In the genomic region with DNA sequence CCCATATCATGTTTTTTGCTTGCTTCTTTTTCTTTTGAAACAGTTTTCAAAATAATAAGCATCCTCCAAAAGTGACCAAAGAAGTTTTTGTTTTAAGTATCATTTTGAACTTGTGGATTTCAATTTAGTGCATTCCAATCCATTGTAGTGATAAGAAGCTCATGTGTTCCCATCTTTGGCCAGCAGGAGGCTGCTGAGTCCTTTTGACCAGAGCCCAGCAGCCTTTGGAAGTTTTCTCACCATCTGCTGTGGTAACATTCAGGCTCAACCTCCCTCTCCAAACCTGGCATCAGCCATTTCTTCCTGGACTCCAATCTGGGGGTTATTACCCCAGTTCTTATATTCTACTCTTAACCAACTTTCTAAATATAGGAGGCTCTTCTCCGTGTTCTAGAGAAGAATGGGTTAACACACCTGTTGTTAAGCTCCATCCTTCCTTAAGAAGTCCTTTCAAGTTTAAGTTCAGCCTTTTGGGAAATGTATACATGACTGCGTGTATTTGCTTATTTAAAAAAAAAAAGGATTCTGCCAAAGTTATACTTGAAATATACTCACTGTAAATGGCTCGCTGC, we compare ENCODE assay signal across 8 cellular contexts. TPM values are rescaled to one million over a fixed set of nuclear protein-coding genes. Genes with fewer than 3 reads are reported as not detected.
DNase-seq lines count a peak whose midpoint lies in the region; ATAC-seq and TF ChIP-seq lines count a peak whose summit lies in the region.

No MANE protein-coding gene starts in this region.

- intact Hi-C loops in body of pancreas (cut with DNase I) = no loop called here

- H3K27me3 ChIP-seq in Peyer's patch (no peaks in the 10 kb centered on the region), body of pancreas (no peaks in the 10 kb centered on the region), iPS DF 6.9 (ENCODE audit: control insufficient read depth, insufficient read depth, low read length) (no peaks in the 10 kb centered on the region)

- no peaks in the 10 kb centered on the region for H3K9me3 ChIP-seq in Peyer's patch
- no peaks in the 10 kb centered on the region for H3K9me3 ChIP-seq in body of pancreas
- H3K9me3 ChIP-seq in iPS DF 6.9 (ENCODE audit: control insufficient read depth, insufficient read depth, low read length) = no peaks in the 10 kb centered on the region; the same call in 1 of the 2 replicates

- TF ChIP-seq CTCF in Peyer's patch (IDR thresholded peaks at IDR 0.05) (peak in 5 of 6 experiments; percentile 17 to 58 (median 49)), body of pancreas (IDR thresholded peaks at IDR 0.05) (peak; percentile 44 to 64 (median 57))

- WGBS in body of pancreas, 2 donors = 48 to 51% methylated on average over 3 of the region's 3 CpGs
- no CpG with 5 or more reads among the region's 3 CpGs for WGBS in iPS DF 6.9 (ENCODE audit: insufficient coverage, insufficient read length)

- ATAC-seq in GM19324 (IDR thresholded peaks at IDR 0.05; ENCODE audit: low FRiP score, unreplicated experiment) (peak; percentile 73), body of pancreas (peak; percentile 71), HG02840 (IDR thresholded peaks at IDR 0.05; ENCODE audit: low FRiP score, unreplicated experiment) (no peak)

- H3K36me3 ChIP-seq in Peyer's patch (no peaks in the 10 kb centered on the region), body of pancreas (replicated peaks in 1 of 2; ENCODE audit: insufficient read depth in 1 of 2, low read depth in 2 of 2) (no peaks in the 10 kb centered on the region), iPS DF 6.9 (ENCODE audit: control insufficient read depth, insufficient read depth, low read length) (no peaks in the 10 kb centered on the region)

- DNase-seq in DMS53 treated with DMSO at 0.1 percent for 48 hours (lab: John Stamatoyannopoulos, UW; ENCODE audit: unreplicated experiment) (peak; percentile 73), HPDE6-E6E7 (ENCODE audit: extremely low spot score) (peak; percentile 56), Peyer's patch (peak in 1 of 3 donors; percentile 58), body of pancreas (peak; percentile 65 to 79 (median 72)), iPS DF 6.9 (ENCODE audit: low read depth, low spot score) (peak; percentile 37)
- DNase-seq in stimulated activated CD4-positive, alpha-beta T cell treated with anti-CD3 and anti-CD28 coated beads, Interleukin-4, amount 100 ng/mL, for 1 hour = peak; percentile 36

- no peak overlapping the region for H3K27ac ChIP-seq in Peyer's patch
- no peak overlapping the region for H3K27ac ChIP-seq in body of pancreas
- no peak overlapping the region for H3K27ac ChIP-seq in iPS DF 6.9 (ENCODE audit: low read length)

- TF ChIP-seq POLR2A in Peyer's patch (IDR thresholded peaks at IDR 0.05) (no peak), body of pancreas (IDR thresholded peaks at IDR 0.05) (no peak)

- H3K4me1 ChIP-seq in Peyer's patch (no peaks in the 10 kb centered on the region), body of pancreas (no peaks in the 10 kb centered on the region), iPS DF 6.9 (ENCODE audit: control insufficient read depth, insufficient read depth, low read length) (no peaks in the 10 kb centered on the region)

- H3K4me3 ChIP-seq in Peyer's patch = no peak overlapping the region
- H3K4me3 ChIP-seq in body of pancreas = no peak overlapping the region
- no peak overlapping the region for H3K4me3 ChIP-seq in iPS DF 6.9 (ENCODE audit: low read length)

RNA-seq across cellular contexts. Expression of a gene that starts 39.0 kb away (rescaled TPM):
- total RNA-seq in Peyer's patch = 1 to 10 TPM in 1 of 4 donors, not detected in 3; 1.2 TPM
- not detected for total RNA-seq in body of pancreas
